In the genomic region with DNA sequence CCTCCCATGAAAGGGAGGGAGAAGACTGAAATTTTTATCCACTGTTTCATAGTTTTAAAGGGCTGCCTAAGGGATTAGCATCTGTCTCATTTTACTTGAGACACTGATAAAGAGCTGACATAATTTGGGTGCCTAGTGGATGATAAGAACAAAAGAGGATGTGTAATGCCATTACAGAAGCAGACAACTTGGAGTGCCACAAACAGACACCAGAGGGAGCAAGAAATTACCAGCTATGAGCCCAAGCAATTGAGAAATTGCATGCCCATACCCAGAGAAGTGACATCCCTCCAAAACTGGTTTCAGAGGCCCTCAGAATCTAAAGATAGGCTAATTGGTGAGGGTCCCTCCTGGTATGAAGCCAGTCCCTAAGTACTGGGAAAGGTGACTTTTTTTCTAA, we compare ENCODE assay signal across 8 cellular contexts. TPM values are rescaled to one million over a fixed set of nuclear protein-coding genes. Genes with fewer than 3 reads are reported as not detected.
DNase-seq lines count a peak whose midpoint lies in the region; ATAC-seq and TF ChIP-seq lines count a peak whose summit lies in the region.

No MANE protein-coding gene starts in this region.

- H3K4me3 ChIP-seq in GM12864 (ENCODE audit: low read depth, low read length) (no peak overlapping the region), epithelial cell of proximal tubule (ENCODE audit: low read depth, low read length) (no peak overlapping the region), transverse colon (no peak overlapping the region), ovary (no peak overlapping the region)

- TF ChIP-seq POLR2A in transverse colon (IDR thresholded peaks at IDR 0.05) = no peak
- no peak for TF ChIP-seq POLR2A in ovary (IDR thresholded peaks at IDR 0.05)

- H3K27ac Mint-ChIP-seq in immature natural killer cell = no peak overlapping the region

- DNase-seq in ACHN (peak; percentile 32), GM12864 (ENCODE audit: low read depth) (no peak), NCI-H82 (lab: John Stamatoyannopoulos, UW) (peak; percentile 88), epithelial cell of proximal tubule (ENCODE audit: low read depth) (no peak), transverse colon (peak; percentile 9), ovary (no peak), immature natural killer cell (no peak)

- no peak overlapping the region for H3K27ac ChIP-seq in transverse colon
- H3K27ac ChIP-seq in ovary = no peak overlapping the region

- TF ChIP-seq EP300 in transverse colon (IDR thresholded peaks at IDR 0.05; ENCODE audit: low read depth) (no peak), ovary (IDR thresholded peaks at IDR 0.05) (no peak)

- H3K4me1 Mint-ChIP-seq in immature natural killer cell = no peaks in the 10 kb centered on the region

- TF ChIP-seq CTCF in GM12864 (IDR thresholded peaks at IDR 0.05; ENCODE audit: low read depth, low read length, missing control alignments) (peak; percentile 52), epithelial cell of proximal tubule (conservative IDR thresholded peaks at IDR 0.05; ENCODE audit: low read depth, low read length) (peak; percentile 62), transverse colon (IDR thresholded peaks at IDR 0.05) (peak in 3 of 5 experiments; percentile 15 to 31 (median 25)), ovary (IDR thresholded peaks at IDR 0.05) (no peak)

- peak; percentile 94 for ATAC-seq in HG02759 (IDR thresholded peaks at IDR 0.05; ENCODE audit: unreplicated experiment)

- peaks cover 0 to 7% (median 2%) of the 10 kb centered on the region in 6 donors for H3K9me3 Mint-ChIP-seq in immature natural killer cell

- H3K27me3 Mint-ChIP-seq in immature natural killer cell (ENCODE audit: low read depth in 3 of 3) = peaks cover 2 to 7% (median 6%) of the 10 kb centered on the region in 3 donors

- H3K27me3 ChIP-seq in transverse colon (no peaks in the 10 kb centered on the region), ovary (no peaks in the 10 kb centered on the region)

- H3K36me3 ChIP-seq in transverse colon = no peaks in the 10 kb centered on the region
- H3K36me3 ChIP-seq in ovary = no peaks in the 10 kb centered on the region

- in situ Hi-C loops in ACHN (cut with HindIII; ENCODE audit: low pct_ligation_motif_present, low pct_unique_long_range_greater_than_20kb, low sequenced_read_pairs) = no loop called here
- in situ Hi-C loops in transverse colon (cut with MboI; ENCODE audit: low pct_ligation_motif_present in 1 of 4, low pct_unique_long_range_greater_than_20kb in 1 of 4, low sequenced_read_pairs in 3 of 4) = no loop called here

- H3K4me1 ChIP-seq in transverse colon (no peaks in the 10 kb centered on the region), ovary (ENCODE audit: insufficient read depth) (no peaks in the 10 kb centered on the region)

- no peak overlapping the region for H3K4me3 Mint-ChIP-seq in immature natural killer cell

- H3K9me3 ChIP-seq in transverse colon = no peaks in the 10 kb centered on the region
- H3K9me3 ChIP-seq in ovary = no peaks in the 10 kb centered on the region

- intact Hi-C loops in transverse colon (cut with DNase I; ENCODE audit: low total_unique reads) = no loop called here
- intact Hi-C loops in ovary (cut with DNase I) = no loop called here

- no peaks in the 10 kb centered on the region for H3K36me3 Mint-ChIP-seq in immature natural killer cell

RNA-seq across cellular contexts. Expression of a gene that starts 38.5 kb away (rescaled TPM):
- total RNA-seq in epithelial cell of proximal tubule = under 0.01 TPM in 1 of 2 replicates, not detected in the other
- under 1 TPM in 1 of 4 donors, not detected in 3; 0.14 TPM for total RNA-seq in transverse colon
- under 1 TPM in 2 of 7 donors, not detected in 5; 0.08 to 0.18 TPM for total RNA-seq in ovary
- not detected for polyA plus RNA-seq in ovary
- not detected for polyA plus RNA-seq in immature natural killer cell

Comparison
In these comparisons a context has a peak if more than half of its experiments do, and no peak if none do; other contexts are left out.
1. DNase-seq: peak in ACHN (single experiment), NCI-H82 (single experiment) and transverse colon (single experiment); none in GM12864 (single experiment), epithelial cell of proximal tubule (single experiment), ovary (0 of 5) and immature natural killer cell (0 of 3).
2. CTCF ChIP-seq: peak in GM12864 (single experiment), epithelial cell of proximal tubule (single experiment) and transverse colon (3 of 5); none in ovary (0 of 3).